9 cellular contexts compared by ENCODE assay signal in the genomic region with DNA sequence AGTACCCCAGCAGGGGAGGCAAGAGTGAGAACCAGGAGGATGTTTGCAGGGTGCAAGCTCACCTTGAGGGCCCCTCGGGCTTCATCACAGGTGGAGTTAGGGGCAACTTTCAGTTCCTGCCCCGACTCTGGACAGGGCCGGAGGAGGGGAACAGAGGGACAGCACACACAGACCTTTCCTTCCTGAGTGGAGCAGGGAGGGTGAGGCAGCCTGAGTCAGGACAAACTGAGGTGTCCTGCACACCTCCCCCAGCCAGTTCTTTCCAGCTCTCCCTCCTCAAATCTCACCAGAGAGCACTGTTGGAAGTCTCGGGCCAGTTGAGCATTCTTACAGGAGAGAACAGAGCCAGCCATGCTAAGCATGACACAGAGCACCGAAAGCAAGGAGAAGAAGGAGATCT. TPM values are rescaled to one million over a fixed set of nuclear protein-coding genes. Genes with fewer than 3 reads are reported as not detected.
DNase-seq lines count a peak whose midpoint lies in the region; TF ChIP-seq lines count a peak whose summit lies in the region.
"Had no signal": no experiment of that assay in that cellular context is flagged by ENCODE, and none has a peak within 500 bp of the region (broad histone marks: within the 10 kb centered on the region; RNA-seq: fewer than 3 reads in every experiment).

No MANE protein-coding gene starts in this region.

- H3K4me3 ChIP-seq in DOHH2 (ENCODE audit: low read length) (peak overlapping the region; percentile 95), PC-9 (peak overlapping the region; percentile 81; the same call in 1 of the 2 replicates), endodermal cell (ENCODE audit: low read length) (peak overlapping the region; percentile 76), osteoblast (ENCODE audit: insufficient read depth, low read length) (peak overlapping the region; percentile 88)

- no peak overlapping the region for H3K27ac ChIP-seq in DOHH2 (ENCODE audit: low read depth, low read length)
- H3K27ac ChIP-seq in PC-9 = no peak overlapping the region
- no peak overlapping the region for H3K27ac ChIP-seq in endodermal cell (ENCODE audit: low read depth, low read length)
- peak overlapping the region; percentile 19 for H3K27ac ChIP-seq in osteoblast (ENCODE audit: low read depth, low read length)

- TF ChIP-seq CTCF in DOHH2 (IDR thresholded peaks at IDR 0.05; ENCODE audit: low read depth, low read length, poor library complexity, severe bottlenecking) = no peak
- TF ChIP-seq CTCF in PC-9 (conservative IDR thresholded peaks at IDR 0.05) = no peak
- TF ChIP-seq CTCF in endodermal cell (conservative IDR thresholded peaks at IDR 0.05) = no peak
- TF ChIP-seq CTCF in osteoblast (IDR thresholded peaks at IDR 0.05; ENCODE audit: extremely low read depth, low read depth, low read length) = no peak

- no peaks in the 10 kb centered on the region for H3K9me3 Mint-ChIP-seq in endodermal cell

- no TSS peak for BruUV-seq in PC-9 (replicated peaks; lab: Mats Ljungman, UMichigan)

- H3K79me2 ChIP-seq in DOHH2 (ENCODE audit: control insufficient read depth, low read length) = peaks cover 13% of the 10 kb centered on the region
- peaks cover 11% of the 10 kb centered on the region for H3K79me2 ChIP-seq in PC-9 (ENCODE audit: low read depth)
- peaks cover 19% of the 10 kb centered on the region for H3K79me2 ChIP-seq in osteoblast (ENCODE audit: insufficient read depth, low read length)

- in situ Hi-C loops in ACHN (cut with HindIII; ENCODE audit: low pct_ligation_motif_present, low pct_unique_long_range_greater_than_20kb, low sequenced_read_pairs) = no loop called here

- H3K27me3 ChIP-seq in DOHH2 (ENCODE audit: control insufficient read depth, low read length) (no peaks in the 10 kb centered on the region), PC-9 (ENCODE audit: insufficient read depth, low read depth) (no peaks in the 10 kb centered on the region), endodermal cell (ENCODE audit: control insufficient read depth, insufficient read depth, low read length, poor library complexity, severe bottlenecking) (no peaks in the 10 kb centered on the region), osteoblast (ENCODE audit: insufficient read depth, low read length) (no peaks in the 10 kb centered on the region)

- WGBS in endodermal cell (ENCODE audit: insufficient coverage in 1 of 2, insufficient read length in 1 of 2), 2 experiments = 87% methylated on average over 4 to 5 of the region's 5 CpGs

- H3K4me2 ChIP-seq in DOHH2 (ENCODE audit: low read length) (peak overlapping the region; percentile 98), PC-9 (peak overlapping the region; percentile 97), osteoblast (ENCODE audit: insufficient read depth, low read length) (peak overlapping the region; percentile 90)

- H3K9me2 ChIP-seq in DOHH2 (replicated peaks; ENCODE audit: control insufficient read depth, low read length) (no peaks in the 10 kb centered on the region), PC-9 (ENCODE audit: insufficient read depth) (no peaks in the 10 kb centered on the region)

- H3K27me3 Mint-ChIP-seq in endodermal cell (ENCODE audit: insufficient read depth) = no peaks in the 10 kb centered on the region

- H4K20me1 ChIP-seq in DOHH2 (ENCODE audit: control insufficient read depth, insufficient read depth, low read depth, low read length) = no peaks in the 10 kb centered on the region
- no peaks in the 10 kb centered on the region for H4K20me1 ChIP-seq in PC-9 (ENCODE audit: insufficient read depth)
- H4K20me1 ChIP-seq in osteoblast (ENCODE audit: insufficient read depth, low read length) = peaks cover 3% of the 10 kb centered on the region

- CTCF ChIA-PET in PC-9 (lab: Charles Lee) = no interaction called here

- H3K9me3 ChIP-seq in DOHH2 (ENCODE audit: control insufficient read depth, insufficient read depth, low read length) (no peaks in the 10 kb centered on the region), PC-9 (ENCODE audit: insufficient read depth, low read depth) (no peaks in the 10 kb centered on the region), endodermal cell (ENCODE audit: control insufficient read depth, low read length) (no peaks in the 10 kb centered on the region), osteoblast (ENCODE audit: low read depth, low read length) (no peaks in the 10 kb centered on the region)

- H3K4me1 ChIP-seq in DOHH2 (ENCODE audit: control insufficient read depth, low read length) (peaks cover 38% of the 10 kb centered on the region), PC-9 (replicated peaks; ENCODE audit: insufficient read depth) (peaks cover 13% of the 10 kb centered on the region), endodermal cell (ENCODE audit: control insufficient read depth, insufficient read depth, low read length) (peaks cover 7% of the 10 kb centered on the region), osteoblast (ENCODE audit: insufficient read depth, low read length) (peaks cover 30% of the 10 kb centered on the region)

- H3K9ac ChIP-seq in endodermal cell (ENCODE audit: extremely low read depth, low read length, poor library complexity, severe bottlenecking) = no peak overlapping the region

- peaks cover 20% of the 10 kb centered on the region for H3K4me1 Mint-ChIP-seq in endodermal cell

- DNase-seq in PC-9 (no peak), endodermal cell (no peak), osteoblast (ENCODE audit: insufficient read length, low spot score, missing footprints) (no peak), ACHN (no peak), SK-N-DZ (ENCODE audit: low spot score) (no peak), NAMALWA (ENCODE audit: low spot score) (no peak), middle frontal gyrus (ENCODE audit: extremely low spot score, low spot score) (no peak)
- DNase-seq: KG1 had no signal

- POLR2A ChIA-PET in PC-9 (lab: Charles Lee; ENCODE audit: unreplicated experiment) = no interaction called here

- no peak overlapping the region for H2AFZ ChIP-seq in PC-9
- no peak overlapping the region for H2AFZ ChIP-seq in osteoblast (ENCODE audit: low read length)

- H3F3A ChIP-seq in DOHH2 (ENCODE audit: control insufficient read depth, insufficient read depth) (peaks cover 11% of the 10 kb centered on the region), PC-9 (ENCODE audit: insufficient read depth, low read depth) (peaks cover 31% of the 10 kb centered on the region)

- no peak overlapping the region for H3K27ac Mint-ChIP-seq in endodermal cell

- H3K4me3 Mint-ChIP-seq in endodermal cell = peak overlapping the region; percentile 69

- H3K36me3 ChIP-seq in DOHH2 (ENCODE audit: control insufficient read depth, low read length) (peaks cover 27% of the 10 kb centered on the region), PC-9 (ENCODE audit: low read depth) (0 out of 2 replicates have a peak, but pooled peaks cover 5% of the 10 kb centered on the region), endodermal cell (ENCODE audit: control insufficient read depth, insufficient read depth, low read length) (peaks cover 4% of the 10 kb centered on the region), osteoblast (ENCODE audit: insufficient read depth, low read length) (peaks cover 28% of the 10 kb centered on the region)

- intact Hi-C loops in PC-9 (cut with micrococcal nuclease; ENCODE audit: unreplicated experiment) = loop anchor here (10.0 kb wide), 1 partner anchor 251 kb away; no protein-coding TSS in a partner anchor

- peaks cover 17% of the 10 kb centered on the region for H3K36me3 Mint-ChIP-seq in endodermal cell (ENCODE audit: low read depth)

RNA-seq across cellular contexts. Expression of gene ENTREP3, which starts 1.5 kb away (rescaled TPM):
- total RNA-seq in PC-9 (2021) (56.9 and 60.8 TPM in 2 replicates), endodermal cell (10 to 100 TPM; 49.5 to 65.9 TPM), osteoblast (6.5 and 7.7 TPM in 2 replicates)
- 57.2 TPM for polyA plus RNA-seq in endodermal cell (2013, experiment 1 of 2)
- polyA plus RNA-seq in endodermal cell (2013, experiment 2 of 2) = 49.2 TPM
- polyA plus RNA-seq in SK-N-DZ (2014; cell fraction: cytosol; rRNA removed) = 20.3 and 23.6 TPM in 2 replicates
- polyA plus RNA-seq in SK-N-DZ (2014; cell fraction: nucleus; rRNA removed) = 72.0 and 119 TPM in 2 replicates

RNA-seq across cellular contexts. Expression of gene SCAMP3, which starts 8.4 kb away (rescaled TPM):
- total RNA-seq in PC-9 (2021) = 56.9 and 64.1 TPM in 2 replicates
- 10 to 100 TPM; 56.1 TPM for total RNA-seq in endodermal cell
- polyA plus RNA-seq in endodermal cell (2013, experiment 1 of 2) = 66.4 TPM
- polyA plus RNA-seq in endodermal cell (2013, experiment 2 of 2) = 60.2 TPM
- total RNA-seq in osteoblast = 35.9 and 41.3 TPM in 2 replicates
- 52.0 and 61.2 TPM in 2 replicates for polyA plus RNA-seq in SK-N-DZ (2014; cell fraction: cytosol; rRNA removed)
- polyA plus RNA-seq in SK-N-DZ (2014; cell fraction: nucleus; rRNA removed) = 41.1 and 81.4 TPM in 2 replicates

RNA-seq across cellular contexts. Expression of gene CLK2, which starts 19.5 kb away (rescaled TPM):
- total RNA-seq in PC-9 (2021) (39.1 and 43.9 TPM in 2 replicates), endodermal cell (10 to 100 TPM; 69.8 to 82.3 TPM), osteoblast (17.4 and 19.7 TPM in 2 replicates)
- polyA plus RNA-seq in endodermal cell (2013, experiment 1 of 2) = 84.9 TPM
- polyA plus RNA-seq in endodermal cell (2013, experiment 2 of 2) = 71.3 TPM
- 33.7 and 34.1 TPM in 2 replicates for polyA plus RNA-seq in SK-N-DZ (2014; cell fraction: cytosol; rRNA removed)
- polyA plus RNA-seq in SK-N-DZ (2014; cell fraction: nucleus; rRNA removed) = 287 and 348 TPM in 2 replicates

RNA-seq across cellular contexts. Expression of gene HCN3, which starts 23.5 kb away (rescaled TPM):
- total RNA-seq in PC-9 (2021) = 6.6 and 7.5 TPM in 2 replicates
- total RNA-seq in endodermal cell = 1 to 10 TPM; 8.7 to 9.2 TPM
- polyA plus RNA-seq in endodermal cell (2013, experiment 1 of 2) = 15.1 TPM
- polyA plus RNA-seq in endodermal cell (2013, experiment 2 of 2) = 12.8 TPM
- 2.5 and 2.9 TPM in 2 replicates for total RNA-seq in osteoblast
- polyA plus RNA-seq in SK-N-DZ (2014; cell fraction: cytosol; rRNA removed) = 14.5 and 24.3 TPM in 2 replicates
- 80.0 and 137 TPM in 2 replicates for polyA plus RNA-seq in SK-N-DZ (2014; cell fraction: nucleus; rRNA removed)

RNA-seq across cellular contexts. Expression of gene MTX1, which starts 45.3 kb away (rescaled TPM):
- 56.1 and 68.9 TPM in 2 replicates for total RNA-seq in PC-9 (2021)
- total RNA-seq in endodermal cell = 10 to 100 TPM; 47.3 to 63.2 TPM
- 43.6 TPM for polyA plus RNA-seq in endodermal cell (2013, experiment 1 of 2)
- 43.3 TPM for polyA plus RNA-seq in endodermal cell (2013, experiment 2 of 2)
- total RNA-seq in osteoblast = 37.4 and 42.7 TPM in 2 replicates
- 83.7 and 106 TPM in 2 replicates for polyA plus RNA-seq in SK-N-DZ (2014; cell fraction: cytosol; rRNA removed)
- polyA plus RNA-seq in SK-N-DZ (2014; cell fraction: nucleus; rRNA removed) = 77.1 and 99.5 TPM in 2 replicates
